ENCODE assay signal across 26 cellular contexts in the genomic region with DNA sequence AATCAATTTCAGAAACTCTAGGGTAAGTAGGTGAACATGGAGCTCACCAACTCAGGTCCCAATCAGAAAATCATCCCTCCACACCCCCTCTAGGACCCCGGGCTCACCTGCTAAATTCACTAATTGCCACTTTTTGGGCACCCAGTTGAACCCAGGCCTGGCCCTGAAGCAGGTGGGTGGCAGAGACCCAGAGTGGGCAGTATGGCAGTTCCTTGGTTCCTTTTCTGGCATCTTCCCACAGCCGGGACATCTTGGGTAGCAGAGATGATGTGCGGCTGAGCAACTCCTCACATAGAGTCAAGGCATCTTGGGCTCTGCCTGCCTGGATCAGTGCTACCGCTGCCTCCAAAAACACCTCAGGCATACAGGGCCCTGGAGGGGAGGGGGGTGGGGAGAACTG. TPM values are rescaled to one million over a fixed set of nuclear protein-coding genes. Genes with fewer than 3 reads are reported as not detected.
DNase-seq lines count a peak whose midpoint lies in the region; ATAC-seq and TF ChIP-seq lines count a peak whose summit lies in the region.
"Had no signal": no experiment of that assay in that cellular context is flagged by ENCODE, and none has a peak within 500 bp of the region (broad histone marks: within the 10 kb centered on the region; RNA-seq: fewer than 3 reads in every experiment).

No MANE protein-coding gene starts in this region.

- H3K27ac ChIP-seq in RWPE1 (0 out of 2 replicates have a peak overlapping the region, but pooled peaks have one; percentile 5), prostate gland (no peak overlapping the region), gastroesophageal sphincter (no peak overlapping the region)
- H3K27ac ChIP-seq: BLaER1 had no signal

- TF ChIP-seq POLR2A in prostate gland (IDR thresholded peaks at IDR 0.05): no peak
- TF ChIP-seq POLR2A in gastroesophageal sphincter (IDR thresholded peaks at IDR 0.05): no peak

- H3K27me3 ChIP-seq in Loucy (ENCODE audit: insufficient read depth, low read length, poor library complexity, severe bottlenecking): no peaks in the 10 kb centered on the region
- H3K27me3 ChIP-seq in prostate gland (replicated peaks; ENCODE audit: insufficient read depth): no peaks in the 10 kb centered on the region
- no peaks in the 10 kb centered on the region for H3K27me3 ChIP-seq in gastroesophageal sphincter
- H3K27me3 ChIP-seq: BE2C, BLaER1 had no signal

- intact Hi-C loops in posterior vena cava (cut with DNase I) (no loop called here), prostate gland (cut with DNase I) (no loop called here)

- no peak for TF ChIP-seq EP300 in gastroesophageal sphincter (IDR thresholded peaks at IDR 0.05)

- peaks cover 2% of the 10 kb centered on the region for H3K27me3 Mint-ChIP-seq in neural crest cell (ENCODE audit: low read depth)
- H3K27me3 Mint-ChIP-seq: CD4-positive, alpha-beta memory T cell; CD4-positive, CD25-positive, alpha-beta regulatory T cell; CD8-positive, alpha-beta memory T cell had no signal

- peak overlapping the region; percentile 93 for H3K4me2 ChIP-seq in Loucy (ENCODE audit: low read depth, low read length, poor library complexity, severe bottlenecking)
- H3K4me2 ChIP-seq: BLaER1 had no signal

- in situ Hi-C loops in KBM-7 (cut with MboI; ENCODE audit: low pct_unique_long_range_greater_than_20kb, low sequenced_read_pairs): no loop called here

- POLR2A ChIA-PET in RWPE1 (lab: Yijun Ruan, JAX; ENCODE audit: low non-redundant PET): no interaction called here

- peaks cover 58% of the 10 kb centered on the region for H3K79me2 ChIP-seq in Loucy (ENCODE audit: insufficient read depth, low read length)

- no peak overlapping the region for H3K27ac Mint-ChIP-seq in neural crest cell (ENCODE audit: unreplicated experiment)

- H3K4me3 ChIP-seq in Loucy (ENCODE audit: low read length, poor library complexity, severe bottlenecking) (no peak overlapping the region), prostate gland (no peak overlapping the region), gastroesophageal sphincter (no peak overlapping the region)
- H3K4me3 ChIP-seq: BLaER1, GM12878 had no signal

- TF ChIP-seq CTCF in Loucy (conservative IDR thresholded peaks at IDR 0.05; ENCODE audit: low read length) (no peak), RWPE1 (conservative IDR thresholded peaks at IDR 0.05; ENCODE audit: low read depth) (no peak), neural crest cell (conservative IDR thresholded peaks at IDR 0.05) (no peak), prostate gland (IDR thresholded peaks at IDR 0.05) (no peak), gastroesophageal sphincter (IDR thresholded peaks at IDR 0.05) (no peak)

- H3K4me1 Mint-ChIP-seq in neural crest cell: peaks cover 50% of the 10 kb centered on the region

- peaks cover 49% of the 10 kb centered on the region for H3K4me1 ChIP-seq in Loucy (ENCODE audit: insufficient read depth, low read length, poor library complexity, severe bottlenecking)
- peaks cover 17% of the 10 kb centered on the region for H3K4me1 ChIP-seq in prostate gland (replicated peaks)
- H3K4me1 ChIP-seq in gastroesophageal sphincter: peaks cover 4 to 35% (median 20%) of the 10 kb centered on the region in 3 donors

- H4K20me1 ChIP-seq in Loucy (ENCODE audit: insufficient read depth, low read length, poor library complexity, severe bottlenecking): peaks cover 29% of the 10 kb centered on the region

- H3K9ac ChIP-seq in Loucy (ENCODE audit: low read depth, low read length, poor library complexity, severe bottlenecking): no peak overlapping the region
- H3K9ac ChIP-seq: BLaER1 had no signal

- H3K9me3 Mint-ChIP-seq in neural crest cell: peaks cover 3% of the 10 kb centered on the region
- H3K9me3 Mint-ChIP-seq: CD14-positive monocyte; CD4-positive, alpha-beta memory T cell; CD4-positive, CD25-positive, alpha-beta regulatory T cell; CD8-positive, alpha-beta memory T cell had no signal

- H2AFZ ChIP-seq in Loucy (ENCODE audit: low read length): no peak overlapping the region

- DNase-seq in RWPE1 (ENCODE audit: low spot score) (no peak), neural crest cell (ENCODE audit: low read depth, low spot score) (no peak), posterior vena cava (ENCODE audit: low spot score) (peak; percentile 55), prostate gland (ENCODE audit: low spot score) (no peak), KBM-7 (no peak)
- DNase-seq: 8988T; ACHN; BE2C; C1 segment of cervical spinal cord; CD4-positive, alpha-beta memory T cell; CD4-positive, CD25-positive, alpha-beta regulatory T cell; CD8-positive, alpha-beta memory T cell; COR-L47; DMS 273 treated with DMSO at 0.1 percent for 48 hours; DMS153; DMS53; DMS79; DND-41; EL; GDM1 had no signal

- H3K36me3 ChIP-seq in Loucy (ENCODE audit: insufficient read depth, low read length) (peaks cover 6% of the 10 kb centered on the region; the same call in 1 of the 2 replicates), prostate gland (no peaks in the 10 kb centered on the region), gastroesophageal sphincter (peaks cover 0 to 20% of the 10 kb centered on the region in 2 donors)

- peaks cover 10% of the 10 kb centered on the region for H3F3A ChIP-seq in Loucy (ENCODE audit: low read depth)

- CTCF ChIA-PET in RWPE1 (lab: Yijun Ruan, JAX): interaction anchor here (1.1 kb wide), 1 partner anchor 528 kb away, joined by 3 read pairs; no protein-coding TSS in a partner anchor

- no peaks in the 10 kb centered on the region for H3K9me3 ChIP-seq in Loucy (ENCODE audit: insufficient read depth, low read depth, low read length)
- H3K9me3 ChIP-seq in prostate gland: no peaks in the 10 kb centered on the region
- no peaks in the 10 kb centered on the region for H3K9me3 ChIP-seq in gastroesophageal sphincter
- H3K9me3 ChIP-seq: BE2C, BLaER1 had no signal

- H3K36me3 Mint-ChIP-seq in neural crest cell (ENCODE audit: low read depth): peaks cover 18% of the 10 kb centered on the region

- ATAC-seq in gastroesophageal sphincter: no peak
- ATAC-seq in HG02884 (IDR thresholded peaks at IDR 0.05; ENCODE audit: unreplicated experiment): no peak
- ATAC-seq: GM12878 had no signal

- WGBS in prostate gland: 95% methylated on average over 4 of the region's 4 CpGs
- no CpG with 5 or more reads among the region's 4 CpGs for WGBS in gastroesophageal sphincter (ENCODE audit: low coverage in 1 of 2), 2 donors

- H3K4me3 Mint-ChIP-seq in neural crest cell: peak overlapping the region; percentile 64
- H3K4me3 Mint-ChIP-seq: CD14-positive monocyte; CD4-positive, alpha-beta memory T cell had no signal

- no peaks in the 10 kb centered on the region for H3K9me2 ChIP-seq in Loucy (replicated peaks; ENCODE audit: low read depth, low read length)

RNA-seq across cellular contexts. Expression of gene VCP, which starts 2.9 kb away (rescaled TPM):
- total RNA-seq in neural crest cell (368 and 374 TPM in 2 replicates), posterior vena cava (100 to 1,000 TPM; 138 to 179 TPM), prostate gland (100 to 1,000 TPM; 161 to 180 TPM), gastroesophageal sphincter (100 to 1,000 TPM; 136 to 200 (median 175) TPM)

RNA-seq across cellular contexts. Expression of gene FANCG, which starts 4.4 kb away (rescaled TPM):
- 115 and 126 TPM in 2 replicates for total RNA-seq in neural crest cell
- 1 to 10 TPM; 8.0 to 8.9 TPM for total RNA-seq in posterior vena cava
- total RNA-seq in prostate gland: 10 to 100 TPM; 12.9 to 16.8 TPM
- 1 to 10 TPM; 3.0 to 7.2 (median 5.1) TPM for total RNA-seq in gastroesophageal sphincter

RNA-seq across cellular contexts. Expression of gene PIGO, which starts 21.0 kb away (rescaled TPM):
- total RNA-seq in neural crest cell (24.3 and 28.3 TPM in 2 replicates), posterior vena cava (10 to 100 TPM; 11.8 to 15.3 TPM), prostate gland (10 to 100 TPM; 29.9 to 30.7 TPM), gastroesophageal sphincter (10 to 100 TPM in 2 of 4 donors, 1 to 10 TPM in 2; 6.5 to 11.4 (median 9.9) TPM)

RNA-seq across cellular contexts. Expression of gene STOML2, which starts 27.6 kb away (rescaled TPM):
- total RNA-seq in neural crest cell (184 and 186 TPM in 2 replicates), posterior vena cava (10 to 100 TPM; 67.9 to 71.6 TPM), prostate gland (100 to 1,000 TPM; 100 to 114 TPM), gastroesophageal sphincter (100 to 1,000 TPM in 3 of 4 donors, 10 to 100 TPM in 1; 96.0 to 123 (median 110) TPM)

RNA-seq across cellular contexts. Expression of gene ATOSB, which starts 40.3 kb away (rescaled TPM):
- total RNA-seq in neural crest cell (12.2 and 15.2 TPM in 2 replicates), posterior vena cava (10 to 100 TPM; 21.6 to 26.5 TPM), prostate gland (10 to 100 TPM; 15.9 to 21.3 TPM), gastroesophageal sphincter (10 to 100 TPM; 13.4 to 32.6 (median 18.3) TPM)
